Comparison of ENCODE assay signal across 8 cellular contexts in the genomic region with DNA sequence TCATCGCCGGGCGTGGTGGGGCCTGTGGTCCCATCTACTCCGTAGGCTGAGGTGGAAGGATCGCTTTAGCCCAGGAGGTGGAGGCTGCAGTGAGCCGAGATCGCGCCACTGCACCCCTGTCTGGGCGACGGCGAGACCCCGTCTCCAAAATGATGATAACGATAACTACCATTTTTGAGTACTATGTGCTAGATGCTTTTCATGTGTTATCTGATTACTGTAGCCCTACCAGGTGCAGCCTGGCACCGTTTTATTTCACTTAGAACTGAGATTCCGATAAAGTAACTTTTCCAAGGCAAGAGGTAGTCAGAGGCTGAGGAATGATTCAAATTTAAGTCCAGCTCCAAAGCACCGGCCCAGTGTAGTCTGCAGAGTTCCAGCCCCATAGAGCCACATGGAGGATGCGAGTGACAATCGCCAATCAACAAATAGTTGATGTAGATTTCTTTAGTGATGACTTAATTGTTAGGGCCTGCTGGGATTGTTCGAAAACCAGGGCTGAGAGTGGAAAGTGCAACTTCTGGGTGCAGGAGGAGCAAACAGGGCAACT. TPM values are rescaled to one million over a fixed set of nuclear protein-coding genes. Genes with fewer than 3 reads are reported as not detected.
DNase-seq lines count a peak whose midpoint lies in the region; ATAC-seq, FAIRE-seq and TF ChIP-seq lines count a peak whose summit lies in the region.

No MANE protein-coding gene starts in this region.

- DNase-seq in GDM1 (lab: John Stamatoyannopoulos, UW) (peak; percentile 26), LNCaP clone FGC (ENCODE audit: low read depth) (no peak), bronchial epithelial cell (ENCODE audit: low read depth) (no peak), vagina (ENCODE audit: extremely low spot score in 2 of 2) (no peak), NCI-H345 (lab: John Stamatoyannopoulos, UW) (no peak)
- no peak for DNase-seq in activated CD8-positive, alpha-beta memory T cell treated with anti-CD3 and anti-CD28 coated beads, Interleukin-2, amount 50 U/mL, for 4 hours

- peak overlapping the region; percentile 96 for H3K4me3 ChIP-seq in LNCaP clone FGC (ENCODE audit: low read depth, low read length)
- peak overlapping the region; percentile 91 for H3K4me3 ChIP-seq in bronchial epithelial cell (ENCODE audit: low read depth, low read length)
- peak overlapping the region; percentile 79 for H3K4me3 ChIP-seq in mesodermal cell (ENCODE audit: extremely low read depth, insufficient read depth, low read length, poor library complexity, severe bottlenecking)
- peak overlapping the region; percentile 80 to 88 for H3K4me3 ChIP-seq in vagina

- intact Hi-C loops in vagina (cut with DNase I), result no loop called here

- H3K9me3 ChIP-seq in mesodermal cell (ENCODE audit: control insufficient read depth, low read length), result no peaks in the 10 kb centered on the region
- no peaks in the 10 kb centered on the region for H3K9me3 ChIP-seq in vagina

- peaks cover 7% of the 10 kb centered on the region for H3K4me1 ChIP-seq in mesodermal cell (ENCODE audit: control insufficient read depth, insufficient read depth, low read length, poor library complexity, severe bottlenecking)
- H3K4me1 ChIP-seq in vagina, result peaks cover 22% of the 10 kb centered on the region

- TF ChIP-seq POLR2A in vagina (IDR thresholded peaks at IDR 0.05), result no peak

- H3K36me3 ChIP-seq in bronchial epithelial cell (ENCODE audit: control insufficient read depth, insufficient read depth, low read length), result peaks cover 1% of the 10 kb centered on the region
- peaks cover 6% of the 10 kb centered on the region for H3K36me3 ChIP-seq in mesodermal cell (ENCODE audit: control insufficient read depth, insufficient read depth, low read length)
- no peaks in the 10 kb centered on the region for H3K36me3 ChIP-seq in vagina

- ATAC-seq in GM19395 (IDR thresholded peaks at IDR 0.05; ENCODE audit: unreplicated experiment), result no peak

- no peaks in the 10 kb centered on the region for H3K27me3 ChIP-seq in bronchial epithelial cell (ENCODE audit: control insufficient read depth, insufficient read depth, low read length)
- H3K27me3 ChIP-seq in vagina, result no peaks in the 10 kb centered on the region

- no peak for TF ChIP-seq CTCF in LNCaP clone FGC (IDR thresholded peaks at IDR 0.05; ENCODE audit: control insufficient read depth, extremely low read depth, insufficient read depth)
- TF ChIP-seq CTCF in bronchial epithelial cell (IDR thresholded peaks at IDR 0.05; ENCODE audit: insufficient read depth, low read length, severe bottlenecking), result no peak
- no peak for TF ChIP-seq CTCF in vagina (IDR thresholded peaks at IDR 0.05)

- H3K27ac ChIP-seq in mesodermal cell (ENCODE audit: low read depth, low read length, severe bottlenecking), result peak overlapping the region; percentile 98
- H3K27ac ChIP-seq in vagina, result peak overlapping the region; percentile 92

- 10 to 12% methylated on average over 9 to 14 of the region's 19 CpGs for WGBS in mesodermal cell (ENCODE audit: insufficient coverage in 2 of 2), 2 experiments

- no peak for FAIRE-seq in bronchial epithelial cell (lab: Jason Lieb, UNC)

RNA-seq across cellular contexts. Expression of a gene that starts 0.7 kb away (rescaled TPM):
- 25.1 and 25.8 TPM in 2 replicates for total RNA-seq in bronchial epithelial cell
- 14.9 TPM for polyA plus RNA-seq in mesodermal cell (2013, experiment 1 of 2)
- 14.6 TPM for polyA plus RNA-seq in mesodermal cell (2013, experiment 2 of 2)
- total RNA-seq in vagina, result 41.5 TPM

RNA-seq across cellular contexts. Expression of a gene that starts 0.8 kb away (rescaled TPM):
- total RNA-seq in bronchial epithelial cell (1.0 and 1.1 TPM in 2 replicates), vagina (3.2 TPM)
- polyA plus RNA-seq in mesodermal cell (2013, experiment 1 of 2), result 1.1 TPM
- 1.3 TPM for polyA plus RNA-seq in mesodermal cell (2013, experiment 2 of 2)

RNA-seq across cellular contexts. Expression of a gene that starts 27.8 kb away (rescaled TPM):
- total RNA-seq in bronchial epithelial cell (13.4 and 14.0 TPM in 2 replicates), vagina (54.8 TPM)
- 38.7 TPM for polyA plus RNA-seq in mesodermal cell (2013, experiment 1 of 2)
- 43.8 TPM for polyA plus RNA-seq in mesodermal cell (2013, experiment 2 of 2)

RNA-seq across cellular contexts. Expression of a gene that starts 50.2 kb away (rescaled TPM):
- 17.4 and 17.6 TPM in 2 replicates for total RNA-seq in bronchial epithelial cell
- 31.6 TPM for polyA plus RNA-seq in mesodermal cell (2013, experiment 1 of 2)
- 30.6 TPM for polyA plus RNA-seq in mesodermal cell (2013, experiment 2 of 2)
- total RNA-seq in vagina, result 21.4 TPM

RNA-seq across cellular contexts. Expression of a gene that starts 50.3 kb away (rescaled TPM):
- total RNA-seq in bronchial epithelial cell (16.8 and 21.8 TPM in 2 replicates), vagina (41.5 TPM)
- polyA plus RNA-seq in mesodermal cell (2013, experiment 1 of 2), result 64.7 TPM
- polyA plus RNA-seq in mesodermal cell (2013, experiment 2 of 2), result 51.9 TPM
